Comparison of ENCODE assay signal across 8 cellular contexts in genomic region chr15:55407949-55408766, GRCh38. TPM values are rescaled to one million over a fixed set of nuclear protein-coding genes. Genes with fewer than 3 reads are reported as not detected.
DNase-seq lines count a peak whose midpoint lies in the region; TF ChIP-seq lines count a peak whose summit lies in the region.

A gene with protein sequence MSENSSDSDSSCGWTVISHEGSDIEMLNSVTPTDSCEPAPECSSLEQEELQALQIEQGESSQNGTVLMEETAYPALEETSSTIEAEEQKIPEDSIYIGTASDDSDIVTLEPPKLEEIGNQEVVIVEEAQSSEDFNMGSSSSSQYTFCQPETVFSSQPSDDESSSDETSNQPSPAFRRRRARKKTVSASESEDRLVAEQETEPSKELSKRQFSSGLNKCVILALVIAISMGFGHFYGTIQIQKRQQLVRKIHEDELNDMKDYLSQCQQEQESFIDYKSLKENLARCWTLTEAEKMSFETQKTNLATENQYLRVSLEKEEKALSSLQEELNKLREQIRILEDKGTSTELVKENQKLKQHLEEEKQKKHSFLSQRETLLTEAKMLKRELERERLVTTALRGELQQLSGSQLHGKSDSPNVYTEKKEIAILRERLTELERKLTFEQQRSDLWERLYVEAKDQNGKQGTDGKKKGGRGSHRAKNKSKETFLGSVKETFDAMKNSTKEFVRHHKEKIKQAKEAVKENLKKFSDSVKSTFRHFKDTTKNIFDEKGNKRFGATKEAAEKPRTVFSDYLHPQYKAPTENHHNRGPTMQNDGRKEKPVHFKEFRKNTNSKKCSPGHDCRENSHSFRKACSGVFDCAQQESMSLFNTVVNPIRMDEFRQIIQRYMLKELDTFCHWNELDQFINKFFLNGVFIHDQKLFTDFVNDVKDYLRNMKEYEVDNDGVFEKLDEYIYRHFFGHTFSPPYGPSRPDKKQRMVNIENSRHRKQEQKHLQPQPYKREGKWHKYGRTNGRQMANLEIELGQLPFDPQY (minus strand): TSS chr15:55408359. CDS start chr15:55389424, 18,935 bp downstream.
A gene with protein sequence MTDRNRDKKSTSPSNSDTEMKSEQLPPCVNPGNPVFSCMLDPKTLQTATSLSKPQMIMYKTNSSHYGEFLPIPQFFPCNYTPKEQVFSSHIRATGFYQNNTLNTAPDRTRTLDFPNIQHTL (plus strand): TSS chr15:55408495. CDS start chr15:55408769, 274 bp downstream.

- peak within 1 kb of the TSS; percentile 93 to 98 (median 97); a peak in 6 of 7 replicates for H3K27ac Mint-ChIP-seq in H9

- H3K14ac ChIP-seq in H9 (ENCODE audit: insufficient read depth, low read length): peak within 1 kb of the TSS; percentile 81; the same call in 1 of the 2 replicates

- no peaks in the 10 kb centered on the region for H4K20me1 ChIP-seq in H9 (ENCODE audit: control insufficient read depth, insufficient read depth, insufficient read length)

- WGBS in H9 (ENCODE audit: extremely low coverage, insufficient read length, low lambda C conversion rate): no CpG with 5 or more reads among the region's 72 CpGs

- H2BK12ac ChIP-seq in H9 (ENCODE audit: insufficient read length, low read depth, low read length): no peak within 1 kb of the TSS

- no peak within 1 kb of the TSS for H2BK15ac ChIP-seq in H9 (ENCODE audit: low read depth, low read length)

- H2AFZ ChIP-seq in H9 (ENCODE audit: low read length) (peak within 1 kb of the TSS; percentile 27), neuron (ENCODE audit: low read depth, low read length) (peak within 1 kb of the TSS; percentile 52)

- H3K23me2 ChIP-seq in H9 (ENCODE audit: insufficient read length, low read depth, low read length, poor library complexity, severe bottlenecking): peaks cover 3% of the 10 kb centered on the region

- DNase-seq in GDM1 (lab: John Stamatoyannopoulos, UW) (peak; percentile 92), H9 (peak; percentile 97), MG63 (peak; percentile 92), SHP77 treated with DMSO at 0.1 percent for 48 hours (lab: John Stamatoyannopoulos, UW) (peak; percentile 89), foreskin melanocyte (peak; percentile 91)
- DNase-seq in activated naive CD4-positive, alpha-beta T cell (lab: John Stamatoyannopoulos, UW): peak; percentile 66 to 83 (median 70)

- H3K9me3 ChIP-seq in H9 (ENCODE audit: control insufficient read depth, low read depth, low read length) (no peaks in the 10 kb centered on the region), MG63 (no peaks in the 10 kb centered on the region), neuron (ENCODE audit: low read length) (peaks cover 2% of the 10 kb centered on the region), subcutaneous abdominal adipose tissue (ENCODE audit: control insufficient read depth in 5 of 5, low read length in 5 of 5) (no peaks in the 10 kb centered on the region)

- no peak within 1 kb of the TSS for H4K91ac ChIP-seq in H9 (ENCODE audit: insufficient read length, low read depth, low read length)

- no peak within 1 kb of the TSS for H3K18ac ChIP-seq in H9 (ENCODE audit: insufficient read length, low read depth, low read length)

- no peak within 1 kb of the TSS for H3K4ac ChIP-seq in H9 (ENCODE audit: low read depth, low read length)

- H3K79me1 ChIP-seq in H9 (ENCODE audit: insufficient read depth, low read depth, low read length, poor library complexity, severe bottlenecking): no peaks in the 10 kb centered on the region

- H3K27me3 ChIP-seq in H9 (ENCODE audit: insufficient read depth, low read length): no peaks in the 10 kb centered on the region
- no peaks in the 10 kb centered on the region for H3K27me3 ChIP-seq in MG63
- H3K27me3 ChIP-seq in neuron (ENCODE audit: insufficient read depth, low read length): no peaks in the 10 kb centered on the region
- H3K27me3 ChIP-seq in subcutaneous abdominal adipose tissue (ENCODE audit: control insufficient read depth in 5 of 5, insufficient read depth in 4 of 5, low read length in 5 of 5): no peaks in the 10 kb centered on the region

- H4K5ac ChIP-seq in H9 (ENCODE audit: insufficient read length, low read depth, low read length): no peak within 1 kb of the TSS

- H3K36me3 Mint-ChIP-seq in H9 (ENCODE audit: insufficient read depth in 1 of 3, low read depth in 3 of 3): no peaks in the 10 kb centered on the region

- peak within 1 kb of the TSS; percentile 72 for H3K9ac ChIP-seq in H9 (ENCODE audit: extremely low read depth, insufficient read length, low read length)
- H3K9ac ChIP-seq in subcutaneous abdominal adipose tissue (ENCODE audit: low read length in 5 of 5): peak within 1 kb of the TSS; percentile 77 to 95 (median 87)

- H3K9me3 Mint-ChIP-seq in H9: no peaks in the 10 kb centered on the region

- peak within 1 kb of the TSS; percentile 80 to 94 for H3K4me3 Mint-ChIP-seq in H9

- H3K79me2 ChIP-seq in H9 (ENCODE audit: insufficient read depth, low read length): no peaks in the 10 kb centered on the region

- H3K4me3 ChIP-seq in MG63: peak within 1 kb of the TSS; percentile 75
- peak within 1 kb of the TSS; percentile 74 for H3K4me3 ChIP-seq in neuron (ENCODE audit: low read length)
- peak within 1 kb of the TSS; percentile 85 to 98 (median 96) for H3K4me3 ChIP-seq in subcutaneous abdominal adipose tissue (ENCODE audit: low read depth in 1 of 5, low read length in 5 of 5)

- H3K36me3 ChIP-seq in MG63 (no peaks in the 10 kb centered on the region), neuron (ENCODE audit: insufficient read depth, low read length) (no peaks in the 10 kb centered on the region), subcutaneous abdominal adipose tissue (ENCODE audit: control insufficient read depth in 5 of 5, insufficient read depth in 5 of 5, low read length in 5 of 5) (peaks cover 0 to 2% (median 0%) of the 10 kb centered on the region in 5 donors)

- H3K56ac ChIP-seq in H9 (ENCODE audit: insufficient read length, low read depth, low read length): no peak within 1 kb of the TSS

- H3K4me1 ChIP-seq in H9 (ENCODE audit: insufficient read depth, low read length): no peaks in the 10 kb centered on the region
- H3K4me1 ChIP-seq in neuron (ENCODE audit: insufficient read depth, low read length): peaks cover 3% of the 10 kb centered on the region
- H3K4me1 ChIP-seq in subcutaneous abdominal adipose tissue (ENCODE audit: control insufficient read depth in 5 of 5, insufficient read depth in 5 of 5, low read length in 5 of 5): peaks cover 0 to 31% (median 27%) of the 10 kb centered on the region in 5 donors

- no peak within 1 kb of the TSS for H2BK20ac ChIP-seq in H9 (ENCODE audit: low read depth, low read length, poor library complexity, severe bottlenecking)

- no peak within 1 kb of the TSS for H4K8ac ChIP-seq in H9 (replicated peaks; ENCODE audit: insufficient read length, low read depth, low read length)

- TF ChIP-seq CTCF in H9 (conservative IDR thresholded peaks at IDR 0.05): peak; percentile 73

- no peak within 1 kb of the TSS for H3K23ac ChIP-seq in H9 (ENCODE audit: insufficient read length, low read depth, low read length)

- peaks cover 4% of the 10 kb centered on the region in 2 experiments for H3K4me1 Mint-ChIP-seq in H9

- no peak within 1 kb of the TSS for H2AK5ac ChIP-seq in H9 (ENCODE audit: insufficient read length, low read length)

- H3K27ac ChIP-seq in H9 (ENCODE audit: insufficient read length, low read depth, low read length) (no peak within 1 kb of the TSS), subcutaneous abdominal adipose tissue (ENCODE audit: low read depth, low read length) (peak within 1 kb of the TSS; percentile 84)

- no peaks in the 10 kb centered on the region for H3K27me3 Mint-ChIP-seq in H9 (ENCODE audit: low read depth)

- H2BK120ac ChIP-seq in H9 (ENCODE audit: low read depth, low read length, poor library complexity, severe bottlenecking): no peak within 1 kb of the TSS

- H3K4me2 ChIP-seq in H9 (ENCODE audit: insufficient read depth, insufficient read length, low read length): peak within 1 kb of the TSS; percentile 90

- H2BK5ac ChIP-seq in H9 (ENCODE audit: insufficient read length, low read length): no peak within 1 kb of the TSS

- no peak within 1 kb of the TSS for H3T11ph ChIP-seq in H9 (ENCODE audit: low read length)

RNA-seq across cellular contexts. Expression of the first gene that starts in this region (rescaled TPM):
- total RNA-seq in H9 (2021): 9.0 and 9.3 TPM in 2 replicates
- 13.8 and 19.6 TPM in 2 replicates for total RNA-seq in MG63 (2014; rRNA removed; shearing (Covaris generic); ENCODE audit: low replicate concordance)

RNA-seq across cellular contexts. Expression of the second gene that starts in this region (rescaled TPM):
- total RNA-seq in H9 (2021): 0.44 TPM in 1 of 2 replicates, not detected in the other
- 3.7 TPM in 1 of 2 replicates, not detected in the other for total RNA-seq in MG63 (2014; rRNA removed; shearing (Covaris generic); ENCODE audit: low replicate concordance)
